Comparison of ENCODE assay signal across 8 cellular contexts in the genomic region with DNA sequence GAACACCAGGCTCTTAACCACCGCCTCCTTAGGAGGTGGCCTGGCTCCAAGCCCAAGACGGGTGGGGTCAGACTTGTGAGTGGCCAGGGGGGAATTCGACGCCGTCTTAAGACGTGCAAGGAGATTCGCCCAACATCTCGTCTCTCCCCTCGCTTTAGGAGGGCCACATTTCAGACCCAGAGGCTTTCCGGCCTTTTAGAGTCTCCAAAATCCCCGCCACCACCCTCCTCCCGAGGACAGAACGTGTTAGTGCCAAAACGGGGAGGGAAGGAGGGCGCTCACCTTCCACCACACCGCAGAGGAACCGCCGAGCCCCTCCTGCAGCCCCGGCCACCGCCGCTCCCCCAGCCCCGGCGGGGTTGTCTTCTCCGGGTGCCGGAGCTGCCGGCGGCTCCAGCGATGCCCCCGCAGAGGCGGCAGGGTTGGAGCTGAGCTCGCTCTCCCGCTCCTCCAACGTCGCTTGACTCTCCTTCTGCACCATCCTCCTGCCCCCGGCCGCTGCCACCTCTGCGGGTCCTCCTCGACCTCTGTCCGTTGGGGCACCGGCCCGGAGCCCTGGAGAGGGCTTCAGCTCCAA. TPM values are rescaled to one million over a fixed set of nuclear protein-coding genes. Genes with fewer than 3 reads are reported as not detected.
DNase-seq lines count a peak whose midpoint lies in the region; ATAC-seq, FAIRE-seq and TF ChIP-seq lines count a peak whose summit lies in the region.

No MANE protein-coding gene starts in this region.

- dilution Hi-C loops in endothelial cell of umbilical vein (cut with MboI; ENCODE audit: extremely low pct_ligation_motif_present, low sequenced_read_pairs): no loop called here

- peak overlapping the region; percentile 90 for H3K4me2 ChIP-seq in endothelial cell of umbilical vein (ENCODE audit: insufficient read depth, low read length)

- TF ChIP-seq POLR2A in endothelial cell of umbilical vein (IDR thresholded peaks at IDR 0.05; ENCODE audit: low read depth, low read length) (peak; percentile 88), testis (IDR thresholded peaks at IDR 0.05) (no peak)

- WGBS in mesodermal cell (ENCODE audit: insufficient coverage in 2 of 2), 2 experiments: 0 to 1% methylated on average over 15 to 25 of the region's 41 CpGs
- WGBS in testis, 2 donors: 1% methylated on average over 17 to 41 of the region's 41 CpGs

- H3K27ac ChIP-seq in ACC112 (ENCODE audit: low read depth, low read length): peak overlapping the region; percentile 63
- H3K27ac ChIP-seq in WERI-Rb-1: peak overlapping the region; percentile 98
- H3K27ac ChIP-seq in endothelial cell of umbilical vein (ENCODE audit: insufficient read depth, low read depth, low read length): peak overlapping the region; percentile 83
- H3K27ac ChIP-seq in mesodermal cell (ENCODE audit: low read depth, low read length, severe bottlenecking): peak overlapping the region; percentile 99
- H3K27ac ChIP-seq in testis: peak overlapping the region; percentile 92 to 98

- H3K4me1 ChIP-seq in ACC112 (ENCODE audit: control insufficient read depth, insufficient read depth, low read length, unreplicated experiment) (peaks cover 14% of the 10 kb centered on the region), endothelial cell of umbilical vein (ENCODE audit: control insufficient read depth, extremely low read depth, insufficient read depth, low read length) (peaks cover 19% of the 10 kb centered on the region), mesodermal cell (ENCODE audit: control insufficient read depth, insufficient read depth, low read length, poor library complexity, severe bottlenecking) (peaks cover 11% of the 10 kb centered on the region), testis (peaks cover 21% of the 10 kb centered on the region)

- in situ Hi-C loops in KBM-7 (cut with MboI; ENCODE audit: low pct_unique_long_range_greater_than_20kb, low sequenced_read_pairs): no loop called here

- TSS peak; percentile 71 for BruUV-seq in endothelial cell of umbilical vein (replicated peaks; lab: Mats Ljungman, UMichigan)

- DNase-seq in GM12864 (ENCODE audit: low read depth) (peak; percentile 39), KBM-7 (peak; percentile 82), WERI-Rb-1 (peak; percentile 43), endothelial cell of umbilical vein (ENCODE audit: low read depth, low spot score) (peak; percentile 86), testis (peak; percentile 96)

- H3K9me1 ChIP-seq in endothelial cell of umbilical vein (replicated peaks; ENCODE audit: control insufficient read depth, extremely low read depth, insufficient read depth, low read length): no peaks in the 10 kb centered on the region

- peak overlapping the region; percentile 91 for H3K9ac ChIP-seq in endothelial cell of umbilical vein (replicated peaks; ENCODE audit: extremely low read depth, insufficient read depth, low read length)

- POLR2A ChIA-PET in endothelial cell of umbilical vein (lab: Charles Lee): interaction anchor here (0.7 to 1.4 kb wide), 4 partner anchors 12 to 190 kb away, joined by 3 to 5 read pairs (median 4); no protein-coding TSS in a partner anchor

- FAIRE-seq in endothelial cell of umbilical vein (lab: Jason Lieb, UNC): peak; percentile 89

- H3K4me3 ChIP-seq in ACC112 (ENCODE audit: low read depth, low read length): peak overlapping the region; percentile 99
- H3K4me3 ChIP-seq in GM12864 (ENCODE audit: low read depth, low read length): peak overlapping the region; percentile 98
- H3K4me3 ChIP-seq in WERI-Rb-1 (ENCODE audit: low read depth, low read length): peak overlapping the region; percentile 87
- H3K4me3 ChIP-seq in endothelial cell of umbilical vein (replicated peaks in 1 of 3; ENCODE audit: insufficient read depth in 1 of 3, low read depth in 1 of 3, low read length in 3 of 3): peak overlapping the region; percentile 82 to 99 (median 90)
- peak overlapping the region; percentile 96 for H3K4me3 ChIP-seq in mesodermal cell (ENCODE audit: extremely low read depth, insufficient read depth, low read length, poor library complexity, severe bottlenecking)
- peak overlapping the region; percentile 83 to 97 for H3K4me3 ChIP-seq in testis

- H3K36me3 ChIP-seq in ACC112 (ENCODE audit: insufficient read depth, low read length) (peaks cover 12% of the 10 kb centered on the region), WERI-Rb-1 (peaks cover 24% of the 10 kb centered on the region), endothelial cell of umbilical vein (ENCODE audit: control insufficient read depth in 2 of 2, extremely low read depth in 1 of 2, insufficient read depth in 2 of 2, low read length in 2 of 2) (peaks cover under 1 to 2% of the 10 kb centered on the region in 2 experiments), mesodermal cell (ENCODE audit: control insufficient read depth, insufficient read depth, low read length) (peaks cover 9% of the 10 kb centered on the region), testis (ENCODE audit: low read depth, missing control alignments) (no peaks in the 10 kb centered on the region)

- H3K27me3 ChIP-seq in ACC112 (ENCODE audit: insufficient read depth, low read length) (no peaks in the 10 kb centered on the region), WERI-Rb-1 (ENCODE audit: insufficient read depth, low read depth, severe bottlenecking) (no peaks in the 10 kb centered on the region), endothelial cell of umbilical vein (ENCODE audit: control insufficient read depth in 2 of 2, insufficient read depth in 2 of 2, low read length in 2 of 2) (no peaks in the 10 kb centered on the region), testis (no peaks in the 10 kb centered on the region)

- H2AFZ ChIP-seq in ACC112 (ENCODE audit: low read length, unreplicated experiment) (no peak overlapping the region), endothelial cell of umbilical vein (ENCODE audit: low read depth, low read length) (no peak overlapping the region)

- H3K79me2 ChIP-seq in ACC112 (ENCODE audit: control insufficient read depth, insufficient read depth, low read length, unreplicated experiment) (peaks cover 67% of the 10 kb centered on the region), endothelial cell of umbilical vein (ENCODE audit: control insufficient read depth, insufficient read depth, low read length) (peaks cover 56% of the 10 kb centered on the region)

- H3K9me3 ChIP-seq in WERI-Rb-1 (ENCODE audit: severe bottlenecking) (no peaks in the 10 kb centered on the region), endothelial cell of umbilical vein (replicated peaks; ENCODE audit: control insufficient read depth, insufficient read depth, low read length) (no peaks in the 10 kb centered on the region), mesodermal cell (ENCODE audit: control insufficient read depth, low read length) (no peaks in the 10 kb centered on the region), testis (no peaks in the 10 kb centered on the region)

- CTCF ChIA-PET in endothelial cell of umbilical vein (lab: Charles Lee): interaction anchor here (1.0 to 5.4 kb wide), 11 partner anchors 12 to 255 kb away, joined by 3 to 39 read pairs (median 4); partner anchors contain the start of gene ARMH3

- no peak for TF ChIP-seq CTCF in GM12864 (IDR thresholded peaks at IDR 0.05; ENCODE audit: low read depth, low read length, missing control alignments)
- TF ChIP-seq CTCF in WERI-Rb-1 (IDR thresholded peaks at IDR 0.05; ENCODE audit: low read depth, low read length): no peak
- TF ChIP-seq CTCF in endothelial cell of umbilical vein (IDR thresholded peaks at IDR 0.05; ENCODE audit: extremely low read depth in 1 of 2, insufficient read depth in 1 of 2, low read depth in 1 of 2, low read length in 2 of 2): no peak
- TF ChIP-seq CTCF in testis (IDR thresholded peaks at IDR 0.05): no peak

- intact Hi-C loops in endothelial cell of umbilical vein (cut with micrococcal nuclease): loop anchor here (1.0 to 5.0 kb wide), 4 partner anchors 13 to 315 kb away; partner anchors contain the start of genes ARMH3, NPM3 and PPRC1
- intact Hi-C loops in testis (cut with DNase I; ENCODE audit: low total_unique reads): no loop called here

- H4K20me1 ChIP-seq in endothelial cell of umbilical vein (replicated peaks; ENCODE audit: control insufficient read depth, extremely low read depth, insufficient read depth, low read length): peaks cover 25% of the 10 kb centered on the region

- no peak for ATAC-seq in GM18520 (IDR thresholded peaks at IDR 0.05; ENCODE audit: unreplicated experiment)

RNA-seq across cellular contexts. Expression of gene OGA, which starts 0.6 kb away (rescaled TPM):
- 113 and 118 TPM in 2 replicates for total RNA-seq in endothelial cell of umbilical vein
- polyA plus RNA-seq in endothelial cell of umbilical vein: 21.6 and 30.8 TPM in 2 replicates
- 22.9 and 25.5 TPM in 2 replicates for polyA plus RNA-seq in endothelial cell of umbilical vein (2011; cell fraction: cytosol; rRNA removed)
- polyA plus RNA-seq in endothelial cell of umbilical vein (2011; cell fraction: nucleus; rRNA removed): 212 and 252 TPM in 2 replicates
- polyA plus RNA-seq in endothelial cell of umbilical vein (2012): 82.7 and 99.0 TPM in 2 replicates
- 84.4 and 102 TPM in 2 replicates for polyA minus RNA-seq in endothelial cell of umbilical vein
- polyA minus RNA-seq in endothelial cell of umbilical vein (2011; cell fraction: cytosol; rRNA and poly(A)+ RNA removed): 23.2 TPM
- 122 and 181 TPM in 2 replicates for polyA minus RNA-seq in endothelial cell of umbilical vein (2011; cell fraction: nucleus; rRNA and poly(A)+ RNA removed)
- polyA plus RNA-seq in mesodermal cell (2013, experiment 1 of 2): 88.5 TPM
- 80.1 TPM for polyA plus RNA-seq in mesodermal cell (2013, experiment 2 of 2)
- total RNA-seq in testis: 100 to 1,000 TPM; 161 to 215 TPM
- 93.3 TPM for polyA plus RNA-seq in testis (ENCODE audit: insufficient read depth, low read depth, low replicate concordance)

RNA-seq across cellular contexts. Expression of gene KCNIP2, which starts 26.0 kb away (rescaled TPM):
- total RNA-seq in endothelial cell of umbilical vein (2.2 and 3.0 TPM in 2 replicates), testis (1 to 10 TPM; 5.6 to 6.8 TPM)
- polyA plus RNA-seq in endothelial cell of umbilical vein (0.36 and 0.65 TPM in 2 replicates), testis (ENCODE audit: insufficient read depth, low read depth, low replicate concordance) (5.1 TPM)
- 0.05 and 0.11 TPM in 2 replicates for polyA plus RNA-seq in endothelial cell of umbilical vein (2011; cell fraction: cytosol; rRNA removed)
- polyA plus RNA-seq in endothelial cell of umbilical vein (2011; cell fraction: nucleus; rRNA removed): 3.6 and 3.8 TPM in 2 replicates
- polyA plus RNA-seq in endothelial cell of umbilical vein (2012): 0.46 and 0.50 TPM in 2 replicates
- 1.4 and 4.7 TPM in 2 replicates for polyA minus RNA-seq in endothelial cell of umbilical vein
- not detected for polyA minus RNA-seq in endothelial cell of umbilical vein (2011; cell fraction: cytosol; rRNA and poly(A)+ RNA removed)
- polyA minus RNA-seq in endothelial cell of umbilical vein (2011; cell fraction: nucleus; rRNA and poly(A)+ RNA removed): 2.5 and 3.0 TPM in 2 replicates
- polyA plus RNA-seq in mesodermal cell (2013, experiment 1 of 2): 2.9 TPM
- 2.3 TPM for polyA plus RNA-seq in mesodermal cell (2013, experiment 2 of 2)

RNA-seq across cellular contexts. Expression of gene NPM3, which starts 34.4 kb away (rescaled TPM):
- total RNA-seq in endothelial cell of umbilical vein (55.4 and 60.7 TPM in 2 replicates), testis (10 to 100 TPM; 38.9 to 64.5 TPM)
- polyA plus RNA-seq in endothelial cell of umbilical vein (48.1 and 71.3 TPM in 2 replicates), testis (ENCODE audit: insufficient read depth, low read depth, low replicate concordance) (40.9 TPM)
- polyA plus RNA-seq in endothelial cell of umbilical vein (2011; cell fraction: cytosol; rRNA removed): 77.9 and 93.3 TPM in 2 replicates
- polyA plus RNA-seq in endothelial cell of umbilical vein (2011; cell fraction: nucleus; rRNA removed): 32.4 and 35.6 TPM in 2 replicates
- polyA plus RNA-seq in endothelial cell of umbilical vein (2012): 72.5 and 87.9 TPM in 2 replicates
- polyA minus RNA-seq in endothelial cell of umbilical vein: 26.1 and 37.3 TPM in 2 replicates
- polyA minus RNA-seq in endothelial cell of umbilical vein (2011; cell fraction: cytosol; rRNA and poly(A)+ RNA removed): 35.7 TPM
- polyA minus RNA-seq in endothelial cell of umbilical vein (2011; cell fraction: nucleus; rRNA and poly(A)+ RNA removed): 6.0 and 7.1 TPM in 2 replicates
- polyA plus RNA-seq in mesodermal cell (2013, experiment 1 of 2): 65.8 TPM
- polyA plus RNA-seq in mesodermal cell (2013, experiment 2 of 2): 59.4 TPM

RNA-seq across cellular contexts. Expression of gene FGF8, which starts 41.7 kb away (rescaled TPM):
- total RNA-seq in endothelial cell of umbilical vein (0.39 and 0.44 TPM in 2 replicates), testis (1 to 10 TPM in 1 of 2 donors, not detected in 1; 1.1 TPM)
- polyA plus RNA-seq in endothelial cell of umbilical vein (not detected in 2 replicates), testis (ENCODE audit: insufficient read depth, low read depth, low replicate concordance) (0.41 TPM)
- polyA plus RNA-seq in endothelial cell of umbilical vein (2011; cell fraction: cytosol; rRNA removed): not detected in 2 replicates
- polyA plus RNA-seq in endothelial cell of umbilical vein (2011; cell fraction: nucleus; rRNA removed): 0.31 and 0.62 TPM in 2 replicates
- polyA plus RNA-seq in endothelial cell of umbilical vein (2012): not detected in 2 replicates
- not detected in 2 replicates for polyA minus RNA-seq in endothelial cell of umbilical vein
- polyA minus RNA-seq in endothelial cell of umbilical vein (2011; cell fraction: cytosol; rRNA and poly(A)+ RNA removed): not detected
- polyA minus RNA-seq in endothelial cell of umbilical vein (2011; cell fraction: nucleus; rRNA and poly(A)+ RNA removed): not detected in 2 replicates
- polyA plus RNA-seq in mesodermal cell (2013, experiment 1 of 2): 0.88 TPM
- 0.56 TPM for polyA plus RNA-seq in mesodermal cell (2013, experiment 2 of 2)

Comparison
In these comparisons a context has a peak if more than half of its experiments do, and no peak if none do; other contexts are left out.
1. DNase-seq: peak in every context shown above with its lines; median percentile 96 in testis; 86 in endothelial cell of umbilical vein; 82 in KBM-7; 43 in WERI-Rb-1; 39 in GM12864.